ENCODE assay signal across 8 cellular contexts in genomic region chr1:40668769-40669525, GRCh38. TPM values are rescaled to one million over a fixed set of nuclear protein-coding genes. Genes with fewer than 3 reads are reported as not detected.
DNase-seq lines count a peak whose midpoint lies in the region; ATAC-seq, FAIRE-seq and TF ChIP-seq lines count a peak whose summit lies in the region.

No MANE protein-coding gene starts in this region.

- no peaks in the 10 kb centered on the region for H3K4me1 Mint-ChIP-seq in astrocyte (ENCODE audit: low read depth, unreplicated experiment)

- DNase-seq in GM03348 (ENCODE audit: low spot score) (peak; percentile 88), NCI-H1930 (lab: John Stamatoyannopoulos, UW) (peak; percentile 19 to 69), T-helper 9 cell (peak; percentile 83), astrocyte (ENCODE audit: low read depth) (peak; percentile 14), hepatic stellate cell (ENCODE audit: low spot score) (peak; percentile 79), sigmoid colon (peak; percentile 86)

- no peak overlapping the region for H3K4me3 Mint-ChIP-seq in astrocyte (ENCODE audit: unreplicated experiment)

- intact Hi-C loops in sigmoid colon (cut with DNase I): loop anchor here (5.0 kb wide), 3 partner anchors 37 to 183 kb away; no protein-coding TSS in a partner anchor

- no peaks in the 10 kb centered on the region for H3K9me3 Mint-ChIP-seq in astrocyte (ENCODE audit: unreplicated experiment)

- ATAC-seq in HG02623 (IDR thresholded peaks at IDR 0.05; ENCODE audit: unreplicated experiment) (peak; percentile 55), GM19397 (IDR thresholded peaks at IDR 0.05; ENCODE audit: unreplicated experiment) (no peak)

- H3K4me3 ChIP-seq in astrocyte (ENCODE audit: insufficient read depth, low read depth, low read length) (no peak overlapping the region), sigmoid colon (peak overlapping the region in 2 of 4 donors; percentile 21 to 27)

- H3K4me1 ChIP-seq in astrocyte (ENCODE audit: insufficient read depth, low read length): no peaks in the 10 kb centered on the region
- peaks cover 0 to 26% (median 23%) of the 10 kb centered on the region in 4 donors for H3K4me1 ChIP-seq in sigmoid colon

- no peak for TF ChIP-seq POLR2A in sigmoid colon (IDR thresholded peaks at IDR 0.05)

- no peak for FAIRE-seq in astrocyte (lab: Jason Lieb, UNC)

- TF ChIP-seq CTCF in astrocyte (IDR thresholded peaks at IDR 0.05; ENCODE audit: insufficient read depth, low read depth, low read length) (peak; percentile 89), sigmoid colon (IDR thresholded peaks at IDR 0.05) (peak; percentile 62 to 97 (median 82))

- H3K27me3 ChIP-seq in astrocyte (ENCODE audit: insufficient read depth, low read length) (peaks cover 7% of the 10 kb centered on the region), sigmoid colon (no peaks in the 10 kb centered on the region)

- no peak overlapping the region for H3K27ac Mint-ChIP-seq in astrocyte (ENCODE audit: unreplicated experiment)

- 11 to 12% methylated on average over 21 of the region's 21 CpGs for WGBS in sigmoid colon, 2 donors

- H3K9me3 ChIP-seq in astrocyte (ENCODE audit: insufficient read depth, low read depth, low read length) (no peaks in the 10 kb centered on the region), sigmoid colon (no peaks in the 10 kb centered on the region)

- peaks cover 23% of the 10 kb centered on the region for H3K27me3 Mint-ChIP-seq in astrocyte (ENCODE audit: low read depth, unreplicated experiment)

- no peaks in the 10 kb centered on the region for H3K79me2 ChIP-seq in astrocyte (ENCODE audit: insufficient read depth, low read length)

- H4K20me1 ChIP-seq in astrocyte (ENCODE audit: insufficient read depth, low read length): no peaks in the 10 kb centered on the region

- no peaks in the 10 kb centered on the region for H3K36me3 Mint-ChIP-seq in astrocyte (ENCODE audit: low read depth, unreplicated experiment)

- TF ChIP-seq EP300 in sigmoid colon (IDR thresholded peaks at IDR 0.05): no peak

- no peak overlapping the region for H3K4me2 ChIP-seq in astrocyte (ENCODE audit: low read length)

- H3K36me3 ChIP-seq in astrocyte (ENCODE audit: insufficient read depth, low read length) (no peaks in the 10 kb centered on the region), sigmoid colon (no peaks in the 10 kb centered on the region)

- H2AFZ ChIP-seq in astrocyte (ENCODE audit: low read depth, low read length): no peak overlapping the region

- no peak overlapping the region for H3K27ac ChIP-seq in astrocyte (ENCODE audit: low read depth, low read length)
- no peak overlapping the region for H3K27ac ChIP-seq in sigmoid colon

- H3K9ac ChIP-seq in astrocyte (ENCODE audit: low read length): no peak overlapping the region

RNA-seq across cellular contexts. Expression of gene RIMS3, which starts 3.5 kb away (rescaled TPM):
- 4.3 and 4.9 TPM in 2 replicates for total RNA-seq in astrocyte
- 1 to 10 TPM; 4.3 to 9.7 (median 5.7) TPM for total RNA-seq in sigmoid colon
- polyA plus RNA-seq in sigmoid colon: 10 to 100 TPM in 1 of 3 donors, 1 to 10 TPM in 2; 1.2 to 13.7 (median 6.7) TPM

RNA-seq across cellular contexts. Expression of gene NFYC, which starts 22.6 kb away (rescaled TPM):
- total RNA-seq in astrocyte (48.4 and 51.1 TPM in 2 replicates), sigmoid colon (10 to 100 TPM; 38.0 to 53.5 (median 42.1) TPM)
- 10 to 100 TPM; 39.0 to 42.9 (median 41.8) TPM for polyA plus RNA-seq in sigmoid colon

Comparison
In these comparisons a context has a peak if more than half of its experiments do, and no peak if none do; other contexts are left out.
1. DNase-seq: peak in every context shown above with its lines; median percentile 88 in GM03348; 86 in sigmoid colon; 83 in T-helper 9 cell; 79 in hepatic stellate cell; 44 in NCI-H1930; 14 in astrocyte.